In the genomic region with DNA sequence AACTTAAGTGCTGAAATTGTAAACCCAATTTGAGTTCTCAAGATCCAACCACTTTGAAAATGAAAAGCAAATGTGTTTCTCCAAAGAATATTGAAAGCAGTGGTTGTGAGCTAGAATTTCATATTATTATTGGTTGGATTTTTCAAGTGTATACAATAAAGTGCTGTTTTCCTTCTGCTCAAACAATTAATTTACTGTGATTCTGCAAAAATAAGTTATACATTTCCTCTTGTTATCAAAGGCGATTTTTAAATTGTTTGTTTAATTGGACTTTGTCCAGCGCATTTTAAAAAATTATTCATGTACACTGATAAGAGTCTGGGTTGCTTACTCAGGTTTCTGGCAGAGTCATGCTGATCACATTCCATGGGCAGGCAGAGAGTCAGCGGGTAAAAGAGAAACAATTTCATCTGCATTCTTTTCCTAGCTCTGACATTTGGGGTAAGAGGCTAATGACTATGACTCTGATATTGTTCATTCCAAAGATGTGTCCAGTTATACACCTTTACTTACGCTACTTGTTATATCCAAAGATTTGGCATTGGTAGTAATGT, we compare ENCODE assay signal across 11 cellular contexts. TPM values are rescaled to one million over a fixed set of nuclear protein-coding genes. Genes with fewer than 3 reads are reported as not detected.
DNase-seq lines count a peak whose midpoint lies in the region; ATAC-seq and TF ChIP-seq lines count a peak whose summit lies in the region.
"Had no signal": no experiment of that assay in that cellular context is flagged by ENCODE, and none has a peak within 500 bp of the region (broad histone marks: within the 10 kb centered on the region; RNA-seq: fewer than 3 reads in every experiment).

No MANE protein-coding gene starts in this region.

- no peaks in the 10 kb centered on the region for H3K36me3 ChIP-seq in BE2C
- peaks cover 61% of the 10 kb centered on the region for H3K36me3 ChIP-seq in SJSA1
- H3K36me3 ChIP-seq in GM23338 (ENCODE audit: insufficient read depth): no peaks in the 10 kb centered on the region

- no peaks in the 10 kb centered on the region for H3K9me3 ChIP-seq in BE2C
- H3K9me3 ChIP-seq in SJSA1 (replicated peaks): no peaks in the 10 kb centered on the region

- no peak overlapping the region for H3K4me2 ChIP-seq in GM23338

- peaks cover 7% of the 10 kb centered on the region for H3K9me2 ChIP-seq in GM23338 (ENCODE audit: insufficient read depth)

- peaks cover 7% of the 10 kb centered on the region; the same call in 1 of the 2 replicates for H3K4me1 ChIP-seq in BE2C
- peaks cover 64% of the 10 kb centered on the region for H3K4me1 ChIP-seq in SJSA1 (replicated peaks)
- H3K4me1 ChIP-seq in GM23338 (ENCODE audit: insufficient read depth): peaks cover 26% of the 10 kb centered on the region

- ATAC-seq in omental fat pad (ENCODE audit: low FRiP score) (peak; percentile 87), GM23338 (no peak), HG02588 (IDR thresholded peaks at IDR 0.05; ENCODE audit: unreplicated experiment) (no peak), GM21529 (IDR thresholded peaks at IDR 0.05; ENCODE audit: unreplicated experiment) (no peak)
- ATAC-seq: activated T-cell treated with anti-CD3 and anti-CD28 coated beads, Interleukin-2, amount 50 U/mL, for 4 hours had no signal

- H3K4me3 ChIP-seq in BE2C (ENCODE audit: low read depth, low read length) (peak overlapping the region; percentile 9; the same call in 1 of the 2 replicates), SJSA1 (no peak overlapping the region), fibroblast of villous mesenchyme (ENCODE audit: low read depth, low read length) (peak overlapping the region; percentile 17), GM23338 (no peak overlapping the region)
- H3K4me3 ChIP-seq: skin epidermis had no signal

- peaks cover 18% of the 10 kb centered on the region; the same call in 2 of the 3 replicates for H3K4me1 Mint-ChIP-seq in GM23338
- H3K4me1 Mint-ChIP-seq: CD4-positive, CD25-positive, alpha-beta regulatory T cell had no signal

- DNase-seq in BE2C (no peak), SJSA1 (ENCODE audit: low read depth in 1 of 2, low spot score in 2 of 2) (peak; percentile 56 to 71), fibroblast of villous mesenchyme (ENCODE audit: low read depth) (peak; percentile 34), omental fat pad (ENCODE audit: low spot score) (no peak), GM23338 (ENCODE audit: low spot score) (no peak)
- no peak for DNase-seq in NK-92 treated with Interleukin-12 subunit alpha and Interleukin-12 subunit beta, amount 100 ng/mL, for 24 hours (lab: John Stamatoyannopoulos, UW)
- DNase-seq: activated T-cell treated with anti-CD3 and anti-CD28 coated beads, Interleukin-2, amount 50 U/mL, for 4 hours; CD4-positive, CD25-positive, alpha-beta regulatory T cell had no signal

- H3K79me2 ChIP-seq in GM23338 (replicated peaks; ENCODE audit: insufficient read depth): no peaks in the 10 kb centered on the region; the same call in 1 of the 2 replicates

- H3K4me3 Mint-ChIP-seq in GM23338: no peak overlapping the region
- H3K4me3 Mint-ChIP-seq: activated T-cell treated with anti-CD3 and anti-CD28 coated beads, Interleukin-2, amount 50 U/mL, for 4 hours; CD4-positive, CD25-positive, alpha-beta regulatory T cell had no signal

- no peaks in the 10 kb centered on the region for H3F3A ChIP-seq in GM23338 (replicated peaks; ENCODE audit: low read depth)

- H4K20me1 ChIP-seq in GM23338 (replicated peaks; ENCODE audit: insufficient read depth): 0 out of 2 replicates have a peak, but pooled peaks cover 3% of the 10 kb centered on the region

- H3K27me3 ChIP-seq in BE2C: no peaks in the 10 kb centered on the region
- H3K27me3 ChIP-seq in SJSA1 (replicated peaks): no peaks in the 10 kb centered on the region
- H3K27me3 ChIP-seq in GM23338 (ENCODE audit: insufficient read depth): peaks cover 5% of the 10 kb centered on the region; the same call in 1 of the 2 replicates

- H3K27me3 Mint-ChIP-seq in GM23338 (ENCODE audit: insufficient read depth, low read depth, poor library complexity): peaks cover 3% of the 10 kb centered on the region
- H3K27me3 Mint-ChIP-seq: CD4-positive, CD25-positive, alpha-beta regulatory T cell had no signal

- no peak overlapping the region for H2AFZ ChIP-seq in GM23338

- no peaks in the 10 kb centered on the region for H3K9me3 Mint-ChIP-seq in GM23338
- H3K9me3 Mint-ChIP-seq: activated T-cell treated with anti-CD3 and anti-CD28 coated beads, Interleukin-2, amount 50 U/mL, for 4 hours had no signal

- peak overlapping the region; percentile 42 for H3K27ac ChIP-seq in SJSA1
- no peak overlapping the region for H3K27ac ChIP-seq in GM23338 (ENCODE audit: low read depth)

- H3K27ac Mint-ChIP-seq in GM23338: no peak overlapping the region
- H3K27ac Mint-ChIP-seq: CD4-positive, CD25-positive, alpha-beta regulatory T cell had no signal

- no peaks in the 10 kb centered on the region for H3K36me3 Mint-ChIP-seq in GM23338 (ENCODE audit: low read depth)
- H3K36me3 Mint-ChIP-seq: CD4-positive, CD25-positive, alpha-beta regulatory T cell had no signal

- TF ChIP-seq CTCF in BE2C (IDR thresholded peaks at IDR 0.05; ENCODE audit: low read depth, low read length) (no peak), fibroblast of villous mesenchyme (IDR thresholded peaks at IDR 0.05; ENCODE audit: insufficient read depth, low read depth, low read length) (no peak), omental fat pad (IDR thresholded peaks at IDR 0.05) (no peak), GM23338 (conservative IDR thresholded peaks at IDR 0.05; ENCODE audit: low read depth in 2 of 2) (no peak)

TF ChIP-seq in GM23338, 12 proteins besides CTCF, POLR2A, EP300 and RAD21 (continues in another document):
- TF ChIP-seq ZNF114 (CRISPR knock-in tag; IDR thresholded peaks at IDR 0.05): no peak
- TF ChIP-seq, protein P1, sequence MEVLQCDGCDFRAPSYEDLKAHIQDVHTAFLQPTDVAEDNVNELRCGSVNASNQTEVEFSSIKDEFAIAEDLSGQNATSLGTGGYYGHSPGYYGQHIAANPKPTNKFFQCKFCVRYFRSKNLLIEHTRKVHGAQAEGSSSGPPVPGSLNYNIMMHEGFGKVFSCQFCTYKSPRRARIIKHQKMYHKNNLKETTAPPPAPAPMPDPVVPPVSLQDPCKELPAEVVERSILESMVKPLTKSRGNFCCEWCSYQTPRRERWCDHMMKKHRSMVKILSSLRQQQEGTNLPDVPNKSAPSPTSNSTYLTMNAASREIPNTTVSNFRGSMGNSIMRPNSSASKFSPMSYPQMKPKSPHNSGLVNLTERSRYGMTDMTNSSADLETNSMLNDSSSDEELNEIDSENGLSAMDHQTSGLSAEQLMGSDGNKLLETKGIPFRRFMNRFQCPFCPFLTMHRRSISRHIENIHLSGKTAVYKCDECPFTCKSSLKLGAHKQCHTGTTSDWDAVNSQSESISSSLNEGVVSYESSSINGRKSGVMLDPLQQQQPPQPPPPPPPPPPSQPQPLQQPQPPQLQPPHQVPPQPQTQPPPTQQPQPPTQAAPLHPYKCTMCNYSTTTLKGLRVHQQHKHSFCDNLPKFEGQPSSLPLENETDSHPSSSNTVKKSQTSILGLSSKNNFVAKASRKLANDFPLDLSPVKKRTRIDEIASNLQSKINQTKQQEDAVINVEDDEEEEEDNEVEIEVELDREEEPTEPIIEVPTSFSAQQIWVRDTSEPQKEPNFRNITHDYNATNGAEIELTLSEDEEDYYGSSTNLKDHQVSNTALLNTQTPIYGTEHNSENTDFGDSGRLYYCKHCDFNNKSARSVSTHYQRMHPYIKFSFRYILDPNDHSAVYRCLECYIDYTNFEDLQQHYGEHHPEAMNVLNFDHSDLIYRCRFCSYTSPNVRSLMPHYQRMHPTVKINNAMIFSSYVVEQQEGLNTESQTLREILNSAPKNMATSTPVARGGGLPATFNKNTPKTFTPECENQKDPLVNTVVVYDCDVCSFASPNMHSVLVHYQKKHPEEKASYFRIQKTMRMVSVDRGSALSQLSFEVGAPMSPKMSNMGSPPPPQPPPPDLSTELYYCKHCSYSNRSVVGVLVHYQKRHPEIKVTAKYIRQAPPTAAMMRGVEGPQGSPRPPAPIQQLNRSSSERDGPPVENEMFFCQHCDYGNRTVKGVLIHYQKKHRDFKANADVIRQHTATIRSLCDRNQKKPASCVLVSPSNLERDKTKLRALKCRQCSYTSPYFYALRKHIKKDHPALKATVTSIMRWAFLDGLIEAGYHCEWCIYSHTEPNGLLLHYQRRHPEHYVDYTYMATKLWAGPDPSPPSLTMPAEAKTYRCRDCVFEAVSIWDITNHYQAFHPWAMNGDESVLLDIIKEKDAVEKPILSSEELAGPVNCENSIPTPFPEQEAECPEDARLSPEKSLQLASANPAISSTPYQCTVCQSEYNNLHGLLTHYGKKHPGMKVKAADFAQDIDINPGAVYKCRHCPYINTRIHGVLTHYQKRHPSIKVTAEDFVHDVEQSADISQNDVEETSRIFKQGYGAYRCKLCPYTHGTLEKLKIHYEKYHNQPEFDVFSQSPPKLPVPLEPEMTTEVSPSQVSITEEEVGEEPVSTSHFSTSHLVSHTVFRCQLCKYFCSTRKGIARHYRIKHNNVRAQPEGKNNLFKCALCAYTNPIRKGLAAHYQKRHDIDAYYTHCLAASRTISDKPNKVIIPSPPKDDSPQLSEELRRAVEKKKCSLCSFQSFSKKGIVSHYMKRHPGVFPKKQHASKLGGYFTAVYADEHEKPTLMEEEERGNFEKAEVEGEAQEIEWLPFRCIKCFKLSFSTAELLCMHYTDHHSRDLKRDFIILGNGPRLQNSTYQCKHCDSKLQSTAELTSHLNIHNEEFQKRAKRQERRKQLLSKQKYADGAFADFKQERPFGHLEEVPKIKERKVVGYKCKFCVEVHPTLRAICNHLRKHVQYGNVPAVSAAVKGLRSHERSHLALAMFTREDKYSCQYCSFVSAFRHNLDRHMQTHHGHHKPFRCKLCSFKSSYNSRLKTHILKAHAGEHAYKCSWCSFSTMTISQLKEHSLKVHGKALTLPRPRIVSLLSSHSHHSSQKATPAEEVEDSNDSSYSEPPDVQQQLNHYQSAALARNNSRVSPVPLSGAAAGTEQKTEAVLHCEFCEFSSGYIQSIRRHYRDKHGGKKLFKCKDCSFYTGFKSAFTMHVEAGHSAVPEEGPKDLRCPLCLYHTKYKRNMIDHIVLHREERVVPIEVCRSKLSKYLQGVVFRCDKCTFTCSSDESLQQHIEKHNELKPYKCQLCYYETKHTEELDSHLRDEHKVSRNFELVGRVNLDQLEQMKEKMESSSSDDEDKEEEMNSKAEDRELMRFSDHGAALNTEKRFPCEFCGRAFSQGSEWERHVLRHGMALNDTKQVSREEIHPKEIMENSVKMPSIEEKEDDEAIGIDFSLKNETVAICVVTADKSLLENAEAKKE (CRISPR knock-in tag; IDR thresholded peaks at IDR 0.05): no peak

RNA-seq across cellular contexts. Expression of gene FAT4, which starts 8.9 kb away (rescaled TPM):
- 1.8 TPM for polyA plus RNA-seq in BE2C (2012; ENCODE audit: insufficient read depth, insufficient read length, low read depth)
- 37.1 and 54.4 TPM in 2 replicates for total RNA-seq in SJSA1 (2014; rRNA removed; shearing (Covaris generic))
- 35.1 and 44.9 TPM in 2 replicates for total RNA-seq in fibroblast of villous mesenchyme
- total RNA-seq in omental fat pad: 10 to 100 TPM; 10.2 to 44.8 (median 15.6) TPM
- 6.1 and 6.8 TPM in 2 replicates for total RNA-seq in GM23338 (2014; rRNA removed; shearing (Covaris generic))
- polyA plus RNA-seq in GM23338 (2016; fragmentation: Nextera tagmentation; extraction: Ambion mirVana): 0.53 and 0.68 TPM in 2 replicates
- polyA plus RNA-seq: CD4-positive, CD25-positive, alpha-beta regulatory T cell had no signal

Comparison
In these comparisons a context has a peak if more than half of its experiments do, and no peak if none do; other contexts are left out.
1. DNase-seq: peak in SJSA1 (2 of 2) and fibroblast of villous mesenchyme (single experiment); none in BE2C (single experiment), omental fat pad (single experiment), GM23338 (single experiment) and NK-92 treated with Interleukin-12 subunit alpha and Interleukin-12 subunit beta, amount 100 ng/mL, for 24 hours (single experiment).
2. H3K4me3 ChIP-seq: peak in BE2C (single experiment) and fibroblast of villous mesenchyme (single experiment); none in SJSA1 (single experiment) and GM23338 (single experiment).